14 cellular contexts compared by ENCODE assay signal in the genomic region with DNA sequence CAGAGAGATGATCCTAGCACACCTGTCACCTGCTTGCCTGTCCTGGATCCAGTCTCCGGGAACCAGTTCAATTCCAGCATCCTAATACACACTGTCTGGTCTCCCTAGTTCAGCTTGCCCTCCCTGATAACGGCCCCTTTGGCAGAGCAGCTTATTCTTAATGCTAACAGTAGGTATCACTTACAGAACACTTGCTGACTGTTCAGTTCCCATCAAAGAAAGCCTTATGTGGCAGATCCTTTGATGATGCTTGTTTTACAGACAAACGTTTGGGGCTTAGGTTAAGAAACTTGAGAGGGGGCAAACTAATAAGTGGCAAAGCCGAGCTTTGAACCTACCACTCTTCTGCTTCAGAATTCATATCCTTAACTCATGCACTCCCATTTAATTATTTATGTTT. TPM values are rescaled to one million over a fixed set of nuclear protein-coding genes. Genes with fewer than 3 reads are reported as not detected.
DNase-seq lines count a peak whose midpoint lies in the region; ATAC-seq and TF ChIP-seq lines count a peak whose summit lies in the region.
"Had no signal": no experiment of that assay in that cellular context is flagged by ENCODE, and none has a peak within 500 bp of the region (broad histone marks: within the 10 kb centered on the region; RNA-seq: fewer than 3 reads in every experiment).

No MANE protein-coding gene starts in this region.

- ATAC-seq in lower lobe of right lung (no peak), heart left ventricle (no peak), HG03108 (IDR thresholded peaks at IDR 0.05; ENCODE audit: unreplicated experiment) (no peak)
- ATAC-seq: activated T-cell treated with anti-CD3 and anti-CD28 coated beads, Interleukin-2, amount 50 U/mL, for 4 hours had no signal

- H3K27ac Mint-ChIP-seq in CD4-positive, alpha-beta memory T cell: peak overlapping the region in 1 of 7 donors; percentile 50

- no peaks in the 10 kb centered on the region for H3K36me3 ChIP-seq in CD4-positive, alpha-beta memory T cell (ENCODE audit: insufficient read depth, low read length)
- H3K36me3 ChIP-seq in lower lobe of right lung (no peaks in the 10 kb centered on the region), heart left ventricle (no peaks in the 10 kb centered on the region)
- H3K36me3 ChIP-seq: thoracic aorta had no signal

- H3K4me3 ChIP-seq in CD4-positive, alpha-beta memory T cell (ENCODE audit: low read length in 2 of 2): no peak overlapping the region
- H3K4me3 ChIP-seq in lower lobe of right lung (peak overlapping the region; percentile 46), heart left ventricle (no peak overlapping the region)
- H3K4me3 ChIP-seq: thoracic aorta had no signal

- no peaks in the 10 kb centered on the region for H3K27me3 ChIP-seq in CD4-positive, alpha-beta memory T cell (ENCODE audit: insufficient read depth, low read length)
- H3K27me3 ChIP-seq in lower lobe of right lung (ENCODE audit: low read depth) (no peaks in the 10 kb centered on the region), heart left ventricle (peaks cover 0 to 24% (median 7%) of the 10 kb centered on the region in 9 donors)

- POLR2A ChIA-PET in CD4-positive, alpha-beta memory T cell (lab: Charles Lee; ENCODE audit: partially characterized antibody): no interaction called here

- H3K27me3 Mint-ChIP-seq in CD4-positive, alpha-beta memory T cell: peaks cover 5 to 9% of the 10 kb centered on the region in 2 donors

- peaks cover 0 to 2% (median 0%) of the 10 kb centered on the region in 8 donors for H3K9me3 Mint-ChIP-seq in CD4-positive, alpha-beta memory T cell
- H3K9me3 Mint-ChIP-seq: activated T-cell treated with anti-CD3 and anti-CD28 coated beads, Interleukin-2, amount 50 U/mL, for 4 hours had no signal

- H3K9me3 ChIP-seq in CD4-positive, alpha-beta memory T cell (ENCODE audit: control insufficient read depth in 1 of 2, low read length in 2 of 2): no peaks in the 10 kb centered on the region
- H3K9me3 ChIP-seq in lower lobe of right lung: no peaks in the 10 kb centered on the region
- no peaks in the 10 kb centered on the region for H3K9me3 ChIP-seq in heart left ventricle
- H3K9me3 ChIP-seq: thoracic aorta had no signal

- peak overlapping the region in 6 of 8 donors; percentile 1 to 67 (median 43) for H3K4me3 Mint-ChIP-seq in CD4-positive, alpha-beta memory T cell

- TF ChIP-seq POLR2A in Raji (IDR thresholded peaks at IDR 0.05; ENCODE audit: insufficient read depth, low read depth, low read length): 0 out of 2 replicates have a peak, but pooled peaks have one; percentile 29
- TF ChIP-seq POLR2A in heart left ventricle (IDR thresholded peaks at IDR 0.05): no peak

- no peak for DNase-seq in CD4-positive, alpha-beta memory T cell
- DNase-seq in NCI-H146 treated with DMSO at 0.1 percent for 48 hours (lab: John Stamatoyannopoulos, UW; ENCODE audit: unreplicated experiment) (peak; percentile 62), lower lobe of right lung (no peak), substantia nigra (lab: John Stamatoyannopoulos, UW) (no peak), heart left ventricle (no peak), NCI-H1436 (lab: John Stamatoyannopoulos, UW) (no peak)
- DNase-seq: activated CD4-positive, alpha-beta T cell treated with anti-CD3 and anti-CD28 coated beads, Interleukin-2, amount 50 U/mL, for 1 hour; activated T-cell treated with anti-CD3 and anti-CD28 coated beads, Interleukin-2, amount 50 U/mL, for 4 hours; DMS79; NCI-H187 had no signal

- intact Hi-C loops in CD4-positive, alpha-beta memory T cell (cut with micrococcal nuclease): no loop called here
- intact Hi-C loops in lower lobe of right lung (cut with DNase I) (no loop called here), heart left ventricle (cut with DNase I) (no loop called here)

- 56 to 59% (median 58%) methylated on average over 4 of the region's 4 CpGs for WGBS in heart left ventricle, 4 donors

- no peaks in the 10 kb centered on the region for H3K4me1 ChIP-seq in CD4-positive, alpha-beta memory T cell (ENCODE audit: insufficient read depth, low read length)
- H3K4me1 ChIP-seq in lower lobe of right lung: no peaks in the 10 kb centered on the region
- H3K4me1 ChIP-seq in heart left ventricle: peaks cover 0 to 6% (median 0%) of the 10 kb centered on the region in 12 donors

- no peak overlapping the region for H3K27ac ChIP-seq in CD4-positive, alpha-beta memory T cell (ENCODE audit: low read depth, low read length)
- H3K27ac ChIP-seq in lower lobe of right lung (no peak overlapping the region), substantia nigra (ENCODE audit: low read depth, low read length, poor library complexity, severe bottlenecking) (no peak overlapping the region), heart left ventricle (no peak overlapping the region)
- H3K27ac ChIP-seq: thoracic aorta had no signal

- H3K36me3 Mint-ChIP-seq in CD4-positive, alpha-beta memory T cell: no peaks in the 10 kb centered on the region

- peaks cover 0 to 11% (median 3%) of the 10 kb centered on the region in 4 donors for H3K4me1 Mint-ChIP-seq in CD4-positive, alpha-beta memory T cell

- TF ChIP-seq CTCF in lower lobe of right lung (IDR thresholded peaks at IDR 0.05) (no peak), heart left ventricle (IDR thresholded peaks at IDR 0.05) (no peak)

- CTCF ChIA-PET in CD4-positive, alpha-beta memory T cell (lab: Charles Lee; ENCODE audit: partially characterized antibody): no interaction called here

RNA-seq across cellular contexts. Expression of a gene that starts 0.9 kb away (rescaled TPM):
- total RNA-seq in CD4-positive, alpha-beta memory T cell: under 1 TPM; 0.81 to 0.89 TPM
- polyA plus RNA-seq in CD4-positive, alpha-beta memory T cell: 1 to 10 TPM; 1.2 to 2.2 TPM
- total RNA-seq in lower lobe of right lung: 1.9 TPM
- total RNA-seq in heart left ventricle: under 1 TPM in 1 of 9 donors, not detected in 8; 0.11 TPM
- polyA plus RNA-seq in heart left ventricle: not detected
- total RNA-seq: activated T-cell treated with anti-CD3 and anti-CD28 coated beads, Interleukin-2, amount 50 U/mL, for 4 hours; T-helper 2 cell treated with Interferon-gamma antibody and Interleukin-4, amounts not matched to agents 100 ng/mL and 5 ng/mL, for 36 hours had no signal
